In genomic region chr3:123750209-123750608, GRCh38 we compare ENCODE assay signal across 2 cellular contexts.
TF ChIP-seq lines count a peak whose summit lies in the region.

No MANE protein-coding gene starts in this region.

TF ChIP-seq in SK-N-SH, 30 proteins besides CTCF, POLR2A, EP300 and RAD21 (continued from another document):
- no peak for TF ChIP-seq TCF12 (IDR thresholded peaks at IDR 0.05)
- TF ChIP-seq MXI1 (IDR thresholded peaks at IDR 0.05; ENCODE audit: low read depth, low read length) = no peak
- TF ChIP-seq SMC3 (IDR thresholded peaks at IDR 0.05; ENCODE audit: low read depth, low read length) = no peak
- TF ChIP-seq IRF3 (IDR thresholded peaks at IDR 0.05; ENCODE audit: low read depth, low read length) = no peak
- TF ChIP-seq MEF2A (IDR thresholded peaks at IDR 0.05; ENCODE audit: borderline replicate concordance, low read depth) = no peak
- no peak for TF ChIP-seq NFIC (IDR thresholded peaks at IDR 0.05; ENCODE audit: borderline replicate concordance)
- no peak for TF ChIP-seq POLR2AphosphoS5 (IDR thresholded peaks at IDR 0.05; ENCODE audit: low read depth, low read length)
- no peak for TF ChIP-seq GATA2 (CRISPR knock-in tag; IDR thresholded peaks at IDR 0.05)
- no peak for TF ChIP-seq JUND (IDR thresholded peaks at IDR 0.05)

TF ChIP-seq in SK-N-SH treated with all-trans-retinoic acid at 6 μM for 48 hours, 23 proteins besides CTCF, POLR2A, EP300 and RAD21 (continued from another document):
- no peak for TF ChIP-seq CSRNP3 (CRISPR knock-in tag; IDR thresholded peaks at IDR 0.05)
- no peak for TF ChIP-seq CSDC2 (CRISPR knock-in tag; IDR thresholded peaks at IDR 0.05)
- no peak for TF ChIP-seq CREB5 (CRISPR knock-in tag; IDR thresholded peaks at IDR 0.05; ENCODE audit: low read depth)
- no peak for TF ChIP-seq ARNTL (CRISPR knock-in tag; IDR thresholded peaks at IDR 0.05; ENCODE audit: borderline replicate concordance, low read depth)
- TF ChIP-seq ISL1 (CRISPR knock-in tag; IDR thresholded peaks at IDR 0.05) = no peak
